33 cellular contexts compared by ENCODE assay signal in genomic region chr4:173262363-173262762, GRCh38.
"Had no signal": no experiment of that assay in that cellular context is flagged by ENCODE, and none has a peak within 500 bp of the region (broad histone marks: within the 10 kb centered on the region; RNA-seq: fewer than 3 reads in every experiment).

No MANE protein-coding gene starts in this region.

- H3K9me3 ChIP-seq: adrenal gland, body of pancreas, breast epithelium, MG63 had no signal

- H2AFZ ChIP-seq: PC-9 had no signal

- H3K27me3 ChIP-seq: adrenal gland, body of pancreas, breast epithelium, MG63 had no signal

- H3K4me1 ChIP-seq: breast epithelium had no signal

- H3K36me3 ChIP-seq: adrenal gland, breast epithelium, MG63 had no signal

- H3K27ac ChIP-seq: adrenal gland, body of pancreas, breast epithelium, PC-9, VCaP had no signal

- H3K4me3 ChIP-seq: adrenal gland, body of pancreas, breast epithelium, MG63, PC-9 had no signal

- DNase-seq: activated B cell treated with CpG ODN at 0.5 μM for 24 hours; activated CD4-positive, alpha-beta memory T cell treated with anti-CD3 and anti-CD28 coated beads for 36 hours; activated CD4-positive, alpha-beta T cell treated with anti-CD3 and anti-CD28 coated beads for 4 hours; activated CD4-positive, alpha-beta T cell treated with anti-CD3 and anti-CD28 coated beads, Interleukin-2, amount 50 U/mL, for 1 hour; activated CD4-positive, CD25-positive, alpha-beta regulatory T cell treated with anti-CD3 and anti-CD28 coated beads, Interleukin-2, amount 50 U/mL, for 72 hours; activated CD8-positive, alpha-beta memory T cell treated with anti-CD3 and anti-CD28 coated beads, Interleukin-2, amount 50 U/mL, for 4 hours; activated gamma-delta T cell treated with Interleukin-2 at 50 U/mL for 16 hours; activated naive CD4-positive, alpha-beta T cell treated with anti-CD3 and anti-CD28 coated beads for 36 hours; activated T-cell treated with anti-CD3 and anti-CD28 coated beads for 4 hours; activated T-cell treated with anti-CD3 and anti-CD28 coated beads, Interleukin-2, amount 50 U/mL, for 4 hours; adrenal gland; body of pancreas; Kasumi-1; MG63; NCI-H1048; NCI-H1105 treated with DMSO at 0.1 percent for 48 hours; NCI-H1436; NCI-H1694; NCI-H1930; NCI-H2081 treated with DMSO at 0.1 percent for 48 hours; NCI-H510A; NCI-H526; NCI-H748 treated with DMSO at 0.1 percent for 48 hours; NK-92 treated with Interleukin-12 subunit alpha and Interleukin-12 subunit beta, amount 100 ng/mL, for 24 hours; PC-9; Right ventricle myocardium superior; T-helper 1 cell; T-helper 2 cell; T-helper 9 cell had no signal

- FAIRE-seq: astrocyte had no signal

- ATAC-seq: activated naive CD4-positive, alpha-beta T cell treated with anti-CD3 and anti-CD28 coated beads, Interleukin-2, amount 50 U/mL, for 72 hours; activated T-cell treated with anti-CD3 and anti-CD28 coated beads, Interleukin-2, amount 50 U/mL, for 4 hours; body of pancreas had no signal

- H3K4me2 ChIP-seq: PC-9 had no signal
